ENCODE assay signal across 1 cellular context in genomic region chr9:133134419-133135190, GRCh38.
TF ChIP-seq lines count a peak whose summit lies in the region.

No MANE protein-coding gene starts in this region.

TF ChIP-seq in H1, 55 proteins besides CTCF, POLR2A, EP300 and RAD21:
- TF ChIP-seq CHD2 (IDR thresholded peaks at IDR 0.05; ENCODE audit: low read length): no peak
- TF ChIP-seq EGR1 (IDR thresholded peaks at IDR 0.05; ENCODE audit: borderline replicate concordance, low read depth, low read length): no peak
- TF ChIP-seq JUND (IDR thresholded peaks at IDR 0.05; ENCODE audit: low read length): no peak
- no peak for TF ChIP-seq USF2 (IDR thresholded peaks at IDR 0.05; ENCODE audit: low read length)
- no peak for TF ChIP-seq FOSL1 (IDR thresholded peaks at IDR 0.05; ENCODE audit: insufficient read depth, low read depth, low read length)
- no peak for TF ChIP-seq ZNF274 (IDR thresholded peaks at IDR 0.05; ENCODE audit: borderline replicate concordance, extremely low read depth, low read length)
- no peak for TF ChIP-seq SIRT6 (IDR thresholded peaks at IDR 0.05; ENCODE audit: low read length)
- no peak for TF ChIP-seq CHD7 (IDR thresholded peaks at IDR 0.05; ENCODE audit: insufficient replicate concordance, low read length)
- no peak for TF ChIP-seq JUN (IDR thresholded peaks at IDR 0.05; ENCODE audit: low read depth, low read length)
